In the genomic region with DNA sequence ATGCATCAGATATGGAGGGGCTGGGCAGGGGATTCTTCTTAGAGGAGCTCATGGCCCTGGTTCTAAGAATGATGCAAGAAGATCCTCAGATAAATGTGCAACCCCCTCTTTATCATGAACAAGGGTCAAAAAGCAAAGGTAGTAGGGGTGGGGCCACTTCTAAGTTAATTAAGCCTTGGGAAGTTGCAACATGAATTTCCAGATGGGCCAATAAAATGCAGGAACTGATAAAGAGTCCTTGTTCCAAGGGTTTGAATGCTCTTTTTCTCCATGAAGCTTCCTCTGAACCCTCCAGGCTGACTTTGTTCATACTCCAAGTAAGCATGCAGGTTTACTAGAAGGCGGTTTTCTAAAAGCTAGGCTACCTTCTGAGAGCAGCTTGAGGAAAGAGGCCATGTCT, we compare ENCODE assay signal across 29 cellular contexts. TPM values are rescaled to one million over a fixed set of nuclear protein-coding genes. Genes with fewer than 3 reads are reported as not detected.
"Had no signal": no experiment of that assay in that cellular context is flagged by ENCODE, and none has a peak within 500 bp of the region (broad histone marks: within the 10 kb centered on the region; RNA-seq: fewer than 3 reads in every experiment).

No MANE protein-coding gene starts in this region.

- H3K4me3 ChIP-seq: coronary artery, dorsolateral prefrontal cortex, esophagus squamous epithelium, gastrocnemius medialis, heart right ventricle, left lung, lower lobe of right lung had no signal

- H3K36me3 ChIP-seq: esophagus squamous epithelium, gastrocnemius medialis, heart right ventricle, left lung, lower lobe of right lung had no signal

- H3K27me3 ChIP-seq: dorsolateral prefrontal cortex, esophagus squamous epithelium, gastrocnemius medialis had no signal

- H3K27ac Mint-ChIP-seq: immature natural killer cell, mesothelial cell of epicardium had no signal

- H3K27ac ChIP-seq: coronary artery, dorsolateral prefrontal cortex, epithelial cell of prostate, esophagus squamous epithelium, gastrocnemius medialis, heart right ventricle, left lung, lower lobe of right lung had no signal

- ATAC-seq: esophagus mucosa, gastrocnemius medialis, heart right ventricle, left lung, left ventricle myocardium superior, lower lobe of right lung had no signal

- H3K9me3 Mint-ChIP-seq: immature natural killer cell, mesothelial cell of epicardium had no signal

- H3K4me1 Mint-ChIP-seq: immature natural killer cell had no signal

- H3K9me3 ChIP-seq: esophagus squamous epithelium, gastrocnemius medialis, heart right ventricle, left lung, lower lobe of right lung had no signal

- DNase-seq: dermis blood vessel endothelial cell; dorsolateral prefrontal cortex; effector CD4-positive, alpha-beta T cell; effector memory CD4-positive, alpha-beta T cell; erythroblast; esophagus squamous epithelium; foreskin fibroblast; foreskin melanocyte; gastrocnemius medialis; glutamatergic neuron; head of caudate nucleus; heart right ventricle; hypothalamus; immature natural killer cell; islet precursor cell; kidney; kidney glomerular epithelial cell; left lung; left ventricle myocardium superior; lower lobe of right lung; mesenchymal stem cell had no signal

- H3K36me3 Mint-ChIP-seq: immature natural killer cell, mesothelial cell of epicardium had no signal

- H3K4me1 ChIP-seq: esophagus squamous epithelium, gastrocnemius medialis, heart right ventricle, left lung, lower lobe of right lung had no signal

- H3K4me3 Mint-ChIP-seq: immature natural killer cell, mesothelial cell of epicardium had no signal

RNA-seq across cellular contexts. Expression of gene PCA3, which starts 25.6 kb away (rescaled TPM):
- total RNA-seq: esophagus mucosa, esophagus squamous epithelium, gastrocnemius medialis, glomerular endothelial cell, heart right ventricle, kidney, left ventricle myocardium superior, lower leg skin, lower lobe of right lung, mesenteric fat pad, mesothelial cell of epicardium, mucosa of gallbladder had no signal
- polyA plus RNA-seq: immature natural killer cell had no signal
